ENCODE assay signal across 3 cellular contexts in the genomic region with DNA sequence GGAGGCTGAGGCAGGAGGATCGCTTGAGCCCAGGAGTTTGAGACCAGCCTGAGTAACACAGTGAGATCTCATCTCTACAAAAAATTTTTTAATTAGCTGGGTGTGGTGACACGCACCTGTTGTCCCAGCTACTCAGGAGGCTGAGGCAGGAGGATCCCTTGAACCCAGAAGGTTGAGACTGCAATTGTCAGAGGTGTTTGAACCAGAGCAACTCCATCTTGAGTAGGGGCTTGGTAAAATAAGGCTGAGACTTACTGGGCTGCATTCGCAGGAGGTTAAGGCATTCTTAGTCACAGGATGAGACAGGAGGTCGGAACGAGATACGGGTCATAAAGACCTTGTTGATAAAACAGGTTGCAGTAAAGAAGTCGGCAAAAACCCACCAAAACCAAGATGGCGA. TPM values are rescaled to one million over a fixed set of nuclear protein-coding genes. Genes with fewer than 3 reads are reported as not detected.
"Had no signal": no experiment of that assay in that cellular context is flagged by ENCODE, and none has a peak within 500 bp of the region (broad histone marks: within the 10 kb centered on the region; RNA-seq: fewer than 3 reads in every experiment).

No MANE protein-coding gene starts in this region.

RNA-seq across cellular contexts. Expression of gene SYT12, which starts 17.7 kb away (rescaled TPM):
- polyA plus RNA-seq: IgD-negative memory B cell had no signal

RNA-seq across cellular contexts. Expression of gene C11orf86, which starts 30.1 kb away (rescaled TPM):
- total RNA-seq: HT1080, IMR-90 had no signal
- polyA plus RNA-seq: IgD-negative memory B cell, IMR-90 had no signal

RNA-seq across cellular contexts. Expression of gene RHOD, which starts 51.4 kb away (rescaled TPM):
- total RNA-seq: HT1080 had no signal
